Comparison of ENCODE assay signal across 27 cellular contexts in the genomic region with DNA sequence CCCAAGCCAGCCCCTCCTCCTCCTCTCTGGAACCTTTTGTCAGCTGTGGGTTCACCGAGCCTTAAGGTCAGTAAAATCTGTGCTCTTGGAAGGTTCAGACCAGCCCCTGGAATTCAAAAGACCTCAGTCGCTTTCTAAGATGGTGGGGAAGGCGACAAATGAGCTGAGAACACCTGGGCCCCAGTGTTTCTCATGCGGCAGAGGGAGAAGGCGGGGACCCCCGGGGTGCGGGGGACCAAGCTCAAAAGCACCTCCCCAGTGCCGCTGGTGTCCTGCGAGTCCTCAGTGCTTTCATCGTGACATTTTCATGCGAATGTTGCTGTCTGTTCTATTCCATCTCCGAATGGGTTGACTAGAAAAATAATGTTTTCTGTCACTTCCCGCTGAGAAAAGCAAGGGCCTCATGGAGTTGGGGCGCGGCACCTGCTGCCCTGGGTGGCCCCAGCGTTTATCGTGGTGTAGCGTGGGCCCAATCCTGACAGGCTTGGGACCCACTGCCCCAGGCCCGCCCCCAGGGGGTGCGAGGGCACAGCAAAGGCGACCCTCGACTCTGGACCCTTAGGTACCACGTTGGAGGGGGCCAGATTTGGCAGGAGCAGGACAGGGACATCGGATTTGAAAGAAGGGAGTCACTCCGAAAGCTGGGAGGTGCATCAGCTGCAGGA. TPM values are rescaled to one million over a fixed set of nuclear protein-coding genes. Genes with fewer than 3 reads are reported as not detected.
"Had no signal": no experiment of that assay in that cellular context is flagged by ENCODE, and none has a peak within 500 bp of the region (broad histone marks: within the 10 kb centered on the region; RNA-seq: fewer than 3 reads in every experiment).

No MANE protein-coding gene starts in this region.

- H3K4me1 ChIP-seq: uterus had no signal

- H3K36me3 ChIP-seq: cardiac muscle cell, left ventricle myocardium inferior, pancreas, right lobe of liver, tibial artery, uterus had no signal

- ATAC-seq: activated CD8-positive, alpha-beta memory T cell treated with anti-CD3 and anti-CD28 coated beads, Interleukin-2, amount 10 ng/mL, durations not matched to agents 7 days and 5 days; pancreas; right lobe of liver; T-cell had no signal

- H3K4me3 Mint-ChIP-seq: activated B cell treated with CpG ODN at 0.5 μM for 24 hours; activated CD4-positive, alpha-beta memory T cell treated with anti-CD3 and anti-CD28 coated beads, Interleukin-2, amount 10 ng/mL, durations not matched to agents 7 days and 5 days; activated CD8-positive, alpha-beta memory T cell treated with anti-CD3 and anti-CD28 coated beads, Interleukin-2, amount 10 ng/mL, durations not matched to agents 7 days and 5 days; activated naive CD8-positive, alpha-beta T cell treated with anti-CD3 and anti-CD28 coated beads, Interleukin-2, amount 10 ng/mL, durations not matched to agents 7 days and 5 days; immature natural killer cell; T-cell had no signal

- H3K9me3 Mint-ChIP-seq: activated B cell treated with CpG ODN at 0.5 μM for 24 hours had no signal

- H3K4me3 ChIP-seq: cardiac muscle cell, dorsolateral prefrontal cortex, left ventricle myocardium inferior, pancreas, right lobe of liver, tibial artery, uterus had no signal

- H3K27me3 ChIP-seq: cardiac muscle cell, dorsolateral prefrontal cortex, pancreas, right lobe of liver, tibial artery, uterus had no signal

- H3K36me3 Mint-ChIP-seq: immature natural killer cell, T-cell had no signal

- H3K27ac ChIP-seq: cardiac muscle cell, dorsolateral prefrontal cortex, left ventricle myocardium inferior, pancreas, tibial artery, uterus had no signal

- H3K9me3 ChIP-seq: left ventricle myocardium inferior, pancreas, right lobe of liver, tibial artery, uterus had no signal

- DNase-seq: activated B cell treated with CpG ODN at 0.5 μM for 24 hours; activated CD4-positive, alpha-beta memory T cell treated with anti-CD3 and anti-CD28 coated beads, Interleukin-2, amount 10 ng/mL, durations not matched to agents 7 days and 5 days; activated CD4-positive, alpha-beta T cell treated with anti-CD3 and anti-CD28 coated beads for 48 hours; activated CD8-positive, alpha-beta memory T cell treated with anti-CD3 and anti-CD28 coated beads, Interleukin-2, amount 10 ng/mL, durations not matched to agents 7 days and 5 days; activated naive CD8-positive, alpha-beta T cell treated with anti-CD3 and anti-CD28 coated beads, Interleukin-2, amount 10 ng/mL, durations not matched to agents 7 days and 5 days; amygdala; dorsolateral prefrontal cortex; erythroblast; hypothalamus; immature natural killer cell; kidney glomerular epithelial cell; left ventricle myocardium inferior; pancreas; small intestine; stimulated activated CD4-positive, alpha-beta T cell treated with anti-CD3 and anti-CD28 coated beads, Interleukin-15, amount 100 ng/mL, for 24 hours; stimulated activated CD4-positive, alpha-beta T cell treated with anti-CD3 and anti-CD28 coated beads, Interleukin-4, amount 100 ng/mL, for 1 hour; stimulated activated naive CD4-positive, alpha-beta T cell; substantia nigra; T-cell; tibial artery; uterus had no signal

- FAIRE-seq: frontal cortex, pancreas, small intestine had no signal

- H3K27me3 Mint-ChIP-seq: activated CD4-positive, alpha-beta memory T cell treated with anti-CD3 and anti-CD28 coated beads, Interleukin-2, amount 10 ng/mL, durations not matched to agents 7 days and 5 days; T-cell had no signal

- H3K27ac Mint-ChIP-seq: activated B cell treated with CpG ODN at 0.5 μM for 24 hours; activated CD4-positive, alpha-beta memory T cell treated with anti-CD3 and anti-CD28 coated beads, Interleukin-2, amount 10 ng/mL, durations not matched to agents 7 days and 5 days; activated CD8-positive, alpha-beta memory T cell treated with anti-CD3 and anti-CD28 coated beads, Interleukin-2, amount 10 ng/mL, durations not matched to agents 7 days and 5 days; activated naive CD8-positive, alpha-beta T cell treated with anti-CD3 and anti-CD28 coated beads, Interleukin-2, amount 10 ng/mL, durations not matched to agents 7 days and 5 days; immature natural killer cell; T-cell had no signal

RNA-seq across cellular contexts. Expression of gene NTN5, which starts 0.8 kb away (rescaled TPM):
- total RNA-seq: frontal cortex had no signal
- polyA plus RNA-seq: cardiac muscle cell, neural cell had no signal

RNA-seq across cellular contexts. Expression of gene FUT2, which starts 22.2 kb away (rescaled TPM):
- total RNA-seq: activated B cell treated with CpG ODN at 0.5 μM for 24 hours; activated CD4-positive, alpha-beta memory T cell treated with anti-CD3 and anti-CD28 coated beads, Interleukin-2, amount 10 ng/mL, durations not matched to agents 7 days and 5 days; activated CD8-positive, alpha-beta memory T cell treated with anti-CD3 and anti-CD28 coated beads, Interleukin-2, amount 10 ng/mL, durations not matched to agents 7 days and 5 days; activated naive CD8-positive, alpha-beta T cell treated with anti-CD3 and anti-CD28 coated beads, Interleukin-2, amount 10 ng/mL, durations not matched to agents 7 days and 5 days; cardiac muscle cell; left ventricle myocardium inferior; mononuclear cell; pulmonary artery endothelial cell had no signal
- polyA plus RNA-seq: neural cell had no signal
